21 cellular contexts compared by ENCODE assay signal in genomic region chr5:56191646-56192045, GRCh38. TPM values are rescaled to one million over a fixed set of nuclear protein-coding genes. Genes with fewer than 3 reads are reported as not detected.
"Had no signal": no experiment of that assay in that cellular context is flagged by ENCODE, and none has a peak within 500 bp of the region (broad histone marks: within the 10 kb centered on the region; RNA-seq: fewer than 3 reads in every experiment).

No MANE protein-coding gene starts in this region.

- H3K27ac ChIP-seq: body of pancreas, left ventricle myocardium inferior, sigmoid colon, thoracic aorta had no signal

- H3K9me3 ChIP-seq: body of pancreas, left ventricle myocardium inferior, sigmoid colon, thoracic aorta had no signal

- DNase-seq: activated CD4-positive, alpha-beta T cell treated with anti-CD3 and anti-CD28 coated beads, Interleukin-2, amount 10 ng/mL, durations not matched to agents 24 days and 14 days; activated CD4-positive, CD25-positive, alpha-beta regulatory T cell; activated CD8-positive, alpha-beta T cell treated with anti-CD3 and anti-CD28 coated beads, Interleukin-2, amount 10 ng/mL, durations not matched to agents 7 days and 5 days; activated naive CD4-positive, alpha-beta T cell treated with anti-CD3 and anti-CD28 coated beads for 36 hours; activated T-cell treated with anti-CD3 and anti-CD28 coated beads, Interleukin-2, amount 50 U/mL, for 4 hours; body of pancreas; endodermal cell; erythroblast; left ventricle myocardium inferior; mammary epithelial cell; midbrain; nucleus accumbens; posterior cingulate gyrus; sigmoid colon; stimulated activated CD4-positive, alpha-beta T cell treated with anti-CD3 and anti-CD28 coated beads, Interleukin-4, amount 100 ng/mL, for 24 hours had no signal

- H3K27me3 ChIP-seq: body of pancreas, sigmoid colon had no signal

- ATAC-seq: activated CD8-positive, alpha-beta T cell treated with anti-CD3 and anti-CD28 coated beads, Interleukin-2, amount 10 ng/mL, durations not matched to agents 7 days and 5 days; activated T-cell treated with anti-CD3 and anti-CD28 coated beads, Interleukin-2, amount 50 U/mL, for 4 hours; body of pancreas; stimulated activated memory B cell treated with anti-CD40 and anti-IgM and Interleukin-4, amounts not matched to agents 10 μg/mL and 1 μg/mL and 100 μg/mL, for 72 hours had no signal

- H3K4me1 ChIP-seq: body of pancreas had no signal

- H3K4me3 ChIP-seq: body of pancreas, left ventricle myocardium inferior, sigmoid colon, thoracic aorta had no signal

- H3K36me3 ChIP-seq: left ventricle myocardium inferior, sigmoid colon, thoracic aorta had no signal

RNA-seq across cellular contexts. Expression of gene ANKRD55, which starts 41.5 kb away (rescaled TPM):
- total RNA-seq: body of pancreas, cardiac septum, kidney epithelial cell, mammary epithelial cell, renal cortical epithelial cell, thoracic aorta, urinary bladder had no signal
